In the genomic region with DNA sequence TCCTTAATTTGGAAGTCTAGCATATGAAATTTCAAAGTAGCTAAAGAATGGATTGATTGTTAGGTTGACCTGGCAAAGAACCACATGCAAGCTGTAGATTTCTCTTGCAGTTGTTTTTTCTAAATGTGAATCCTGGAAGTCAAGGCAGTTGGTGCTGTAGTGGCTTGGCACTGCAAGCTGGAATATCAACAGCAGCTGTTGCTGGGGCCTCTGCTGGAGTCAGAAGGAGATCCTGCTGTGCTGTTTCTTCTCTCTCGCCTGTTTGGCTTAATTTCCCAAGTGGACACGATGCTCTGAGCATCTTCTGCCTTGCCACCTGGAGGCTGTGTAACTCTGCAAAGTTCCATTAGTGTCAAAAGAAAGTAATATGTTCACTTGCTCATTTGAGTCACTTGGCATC, we compare ENCODE assay signal across 2 cellular contexts.
TF ChIP-seq lines count a peak whose summit lies in the region.

No MANE protein-coding gene starts in this region.

TF ChIP-seq in SK-N-SH treated with all-trans-retinoic acid at 6 μM for 48 hours, 23 proteins besides CTCF, POLR2A, EP300 and RAD21 (continued from another document):
- TF ChIP-seq TCF4 (CRISPR knock-in tag; IDR thresholded peaks at IDR 0.05; ENCODE audit: borderline replicate concordance), result no peak
- TF ChIP-seq ZNF565 (CRISPR knock-in tag; conservative IDR thresholded peaks at IDR 0.05; ENCODE audit: low read depth), result no peak
- no peak for TF ChIP-seq PPARA (CRISPR knock-in tag; IDR thresholded peaks at IDR 0.05; ENCODE audit: borderline replicate concordance)
- no peak for TF ChIP-seq ZNF8 (CRISPR knock-in tag; IDR thresholded peaks at IDR 0.05)
- TF ChIP-seq, protein P1, sequence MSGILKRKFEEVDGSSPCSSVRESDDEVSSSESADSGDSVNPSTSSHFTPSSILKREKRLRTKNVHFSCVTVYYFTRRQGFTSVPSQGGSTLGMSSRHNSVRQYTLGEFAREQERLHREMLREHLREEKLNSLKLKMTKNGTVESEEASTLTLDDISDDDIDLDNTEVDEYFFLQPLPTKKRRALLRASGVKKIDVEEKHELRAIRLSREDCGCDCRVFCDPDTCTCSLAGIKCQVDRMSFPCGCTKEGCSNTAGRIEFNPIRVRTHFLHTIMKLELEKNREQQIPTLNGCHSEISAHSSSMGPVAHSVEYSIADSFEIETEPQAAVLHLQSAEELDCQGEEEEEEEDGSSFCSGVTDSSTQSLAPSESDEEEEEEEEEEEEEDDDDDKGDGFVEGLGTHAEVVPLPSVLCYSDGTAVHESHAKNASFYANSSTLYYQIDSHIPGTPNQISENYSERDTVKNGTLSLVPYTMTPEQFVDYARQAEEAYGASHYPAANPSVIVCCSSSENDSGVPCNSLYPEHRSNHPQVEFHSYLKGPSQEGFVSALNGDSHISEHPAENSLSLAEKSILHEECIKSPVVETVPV (CRISPR knock-in tag; IDR thresholded peaks at IDR 0.05), result no peak
- TF ChIP-seq OSR1 (CRISPR knock-in tag; IDR thresholded peaks at IDR 0.05), result no peak
- no peak for TF ChIP-seq BACH2 (CRISPR knock-in tag; IDR thresholded peaks at IDR 0.05; ENCODE audit: borderline replicate concordance)
- TF ChIP-seq CSDC2 (CRISPR knock-in tag; IDR thresholded peaks at IDR 0.05), result no peak
- no peak for TF ChIP-seq RARB (CRISPR knock-in tag; IDR thresholded peaks at IDR 0.05)
- no peak for TF ChIP-seq TOX (CRISPR knock-in tag; IDR thresholded peaks at IDR 0.05; ENCODE audit: borderline replicate concordance)
- TF ChIP-seq, protein P2, sequence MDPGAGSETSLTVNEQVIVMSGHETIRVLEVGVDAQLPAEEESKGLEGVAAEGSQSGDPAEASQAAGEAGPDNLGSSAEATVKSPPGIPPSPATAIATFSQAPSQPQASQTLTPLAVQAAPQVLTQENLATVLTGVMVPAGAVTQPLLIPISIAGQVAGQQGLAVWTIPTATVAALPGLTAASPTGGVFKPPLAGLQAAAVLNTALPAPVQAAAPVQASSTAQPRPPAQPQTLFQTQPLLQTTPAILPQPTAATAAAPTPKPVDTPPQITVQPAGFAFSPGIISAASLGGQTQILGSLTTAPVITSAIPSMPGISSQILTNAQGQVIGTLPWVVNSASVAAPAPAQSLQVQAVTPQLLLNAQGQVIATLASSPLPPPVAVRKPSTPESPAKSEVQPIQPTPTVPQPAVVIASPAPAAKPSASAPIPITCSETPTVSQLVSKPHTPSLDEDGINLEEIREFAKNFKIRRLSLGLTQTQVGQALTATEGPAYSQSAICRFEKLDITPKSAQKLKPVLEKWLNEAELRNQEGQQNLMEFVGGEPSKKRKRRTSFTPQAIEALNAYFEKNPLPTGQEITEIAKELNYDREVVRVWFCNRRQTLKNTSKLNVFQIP (CRISPR knock-in tag; IDR thresholded peaks at IDR 0.05; ENCODE audit: borderline replicate concordance, low read depth), result no peak
- no peak for TF ChIP-seq ESRRG (CRISPR knock-in tag; IDR thresholded peaks at IDR 0.05)
- TF ChIP-seq ISL1 (CRISPR knock-in tag; IDR thresholded peaks at IDR 0.05), result no peak; the same call in 1 of the 2 replicates
- TF ChIP-seq, protein P3, sequence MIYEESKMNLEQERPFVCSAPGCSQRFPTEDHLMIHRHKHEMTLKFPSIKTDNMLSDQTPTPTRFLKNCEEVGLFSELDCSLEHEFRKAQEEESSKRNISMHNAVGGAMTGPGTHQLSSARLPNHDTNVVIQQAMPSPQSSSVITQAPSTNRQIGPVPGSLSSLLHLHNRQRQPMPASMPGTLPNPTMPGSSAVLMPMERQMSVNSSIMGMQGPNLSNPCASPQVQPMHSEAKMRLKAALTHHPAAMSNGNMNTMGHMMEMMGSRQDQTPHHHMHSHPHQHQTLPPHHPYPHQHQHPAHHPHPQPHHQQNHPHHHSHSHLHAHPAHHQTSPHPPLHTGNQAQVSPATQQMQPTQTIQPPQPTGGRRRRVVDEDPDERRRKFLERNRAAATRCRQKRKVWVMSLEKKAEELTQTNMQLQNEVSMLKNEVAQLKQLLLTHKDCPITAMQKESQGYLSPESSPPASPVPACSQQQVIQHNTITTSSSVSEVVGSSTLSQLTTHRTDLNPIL (CRISPR knock-in tag; IDR thresholded peaks at IDR 0.05; ENCODE audit: low read depth), result no peak
- no peak for TF ChIP-seq GLIS3 (CRISPR knock-in tag; IDR thresholded peaks at IDR 0.05)
- no peak for TF ChIP-seq ZFP30 (CRISPR knock-in tag; IDR thresholded peaks at IDR 0.05)
- TF ChIP-seq ZFP3 (CRISPR knock-in tag; IDR thresholded peaks at IDR 0.05), result no peak
- TF ChIP-seq, protein P4, sequence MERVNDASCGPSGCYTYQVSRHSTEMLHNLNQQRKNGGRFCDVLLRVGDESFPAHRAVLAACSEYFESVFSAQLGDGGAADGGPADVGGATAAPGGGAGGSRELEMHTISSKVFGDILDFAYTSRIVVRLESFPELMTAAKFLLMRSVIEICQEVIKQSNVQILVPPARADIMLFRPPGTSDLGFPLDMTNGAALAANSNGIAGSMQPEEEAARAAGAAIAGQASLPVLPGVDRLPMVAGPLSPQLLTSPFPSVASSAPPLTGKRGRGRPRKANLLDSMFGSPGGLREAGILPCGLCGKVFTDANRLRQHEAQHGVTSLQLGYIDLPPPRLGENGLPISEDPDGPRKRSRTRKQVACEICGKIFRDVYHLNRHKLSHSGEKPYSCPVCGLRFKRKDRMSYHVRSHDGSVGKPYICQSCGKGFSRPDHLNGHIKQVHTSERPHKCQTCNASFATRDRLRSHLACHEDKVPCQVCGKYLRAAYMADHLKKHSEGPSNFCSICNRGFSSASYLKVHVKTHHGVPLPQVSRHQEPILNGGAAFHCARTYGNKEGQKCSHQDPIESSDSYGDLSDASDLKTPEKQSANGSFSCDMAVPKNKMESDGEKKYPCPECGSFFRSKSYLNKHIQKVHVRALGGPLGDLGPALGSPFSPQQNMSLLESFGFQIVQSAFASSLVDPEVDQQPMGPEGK (CRISPR knock-in tag; IDR thresholded peaks at IDR 0.05; ENCODE audit: borderline replicate concordance), result no peak
- no peak for TF ChIP-seq SNAI2 (CRISPR knock-in tag; IDR thresholded peaks at IDR 0.05)
TF ChIP-seq in SK-N-SH treated with all-trans-retinoic acid at 6 μM for 48 hours: peak in this region for 0.

TF ChIP-seq in SK-N-SH, 30 proteins besides CTCF, POLR2A, EP300 and RAD21 (continued from another document):
- TF ChIP-seq SIN3A (IDR thresholded peaks at IDR 0.05; ENCODE audit: borderline replicate concordance, low read depth, low read length) (no peak), YY1 (IDR thresholded peaks at IDR 0.05; ENCODE audit: low read depth) (no peak), FOXJ3 (CRISPR knock-in tag; IDR thresholded peaks at IDR 0.05) (no peak)
- TF ChIP-seq, protein P5, sequence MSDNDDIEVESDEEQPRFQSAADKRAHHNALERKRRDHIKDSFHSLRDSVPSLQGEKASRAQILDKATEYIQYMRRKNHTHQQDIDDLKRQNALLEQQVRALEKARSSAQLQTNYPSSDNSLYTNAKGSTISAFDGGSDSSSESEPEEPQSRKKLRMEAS (IDR thresholded peaks at IDR 0.05; ENCODE audit: low read depth), result no peak
- TF ChIP-seq, protein P6, sequence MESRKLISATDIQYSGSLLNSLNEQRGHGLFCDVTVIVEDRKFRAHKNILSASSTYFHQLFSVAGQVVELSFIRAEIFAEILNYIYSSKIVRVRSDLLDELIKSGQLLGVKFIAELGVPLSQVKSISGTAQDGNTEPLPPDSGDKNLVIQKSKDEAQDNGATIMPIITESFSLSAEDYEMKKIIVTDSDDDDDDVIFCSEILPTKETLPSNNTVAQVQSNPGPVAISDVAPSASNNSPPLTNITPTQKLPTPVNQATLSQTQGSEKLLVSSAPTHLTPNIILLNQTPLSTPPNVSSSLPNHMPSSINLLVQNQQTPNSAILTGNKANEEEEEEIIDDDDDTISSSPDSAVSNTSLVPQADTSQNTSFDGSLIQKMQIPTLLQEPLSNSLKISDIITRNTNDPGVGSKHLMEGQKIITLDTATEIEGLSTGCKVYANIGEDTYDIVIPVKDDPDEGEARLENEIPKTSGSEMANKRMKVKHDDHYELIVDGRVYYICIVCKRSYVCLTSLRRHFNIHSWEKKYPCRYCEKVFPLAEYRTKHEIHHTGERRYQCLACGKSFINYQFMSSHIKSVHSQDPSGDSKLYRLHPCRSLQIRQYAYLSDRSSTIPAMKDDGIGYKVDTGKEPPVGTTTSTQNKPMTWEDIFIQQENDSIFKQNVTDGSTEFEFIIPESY (IDR thresholded peaks at IDR 0.05; ENCODE audit: borderline replicate concordance, low read depth), result no peak
